Comparison of ENCODE assay signal across 21 cellular contexts in the genomic region with DNA sequence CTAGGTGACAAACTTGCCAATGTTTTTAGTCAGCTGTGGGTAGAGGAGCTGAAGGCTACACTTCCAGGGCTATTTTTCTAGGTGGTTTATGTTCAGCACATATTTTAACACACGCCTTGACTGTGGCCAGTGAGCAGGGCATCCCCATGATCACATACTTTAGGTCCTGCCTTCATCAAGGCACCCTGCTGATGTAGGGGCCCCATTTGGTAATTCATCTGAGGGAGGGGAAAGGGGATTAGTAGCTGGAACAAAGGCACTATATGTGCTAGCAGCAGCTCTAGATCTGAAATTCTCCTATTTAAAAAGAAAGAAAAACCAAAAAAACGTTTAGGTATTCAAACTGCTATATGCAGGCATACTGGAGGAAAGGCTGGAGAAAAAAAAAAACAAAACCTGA.
"Had no signal": no experiment of that assay in that cellular context is flagged by ENCODE, and none has a peak within 500 bp of the region (broad histone marks: within the 10 kb centered on the region; RNA-seq: fewer than 3 reads in every experiment).

No MANE protein-coding gene starts in this region.

- H3K27me3 ChIP-seq: brain microvascular endothelial cell, foreskin keratinocyte, left lung had no signal

- H3K36me3 Mint-ChIP-seq: activated naive CD8-positive, alpha-beta T cell treated with anti-CD3 and anti-CD28 coated beads for 36 hours; memory B cell; naive thymus-derived CD8-positive, alpha-beta T cell; type B pancreatic cell had no signal

- H3K27me3 Mint-ChIP-seq: activated CD8-positive, alpha-beta T cell treated with anti-CD3 and anti-CD28 coated beads for 36 hours; activated naive CD8-positive, alpha-beta T cell treated with anti-CD3 and anti-CD28 coated beads for 36 hours; naive thymus-derived CD8-positive, alpha-beta T cell had no signal

- ATAC-seq: activated CD8-positive, alpha-beta T cell treated with anti-CD3 and anti-CD28 coated beads for 36 hours; activated T-cell treated with anti-CD3 and anti-CD28 coated beads, Interleukin-2, amount 50 U/mL, for 72 hours; foreskin keratinocyte; left lung; naive thymus-derived CD8-positive, alpha-beta T cell had no signal

- H3K9me3 Mint-ChIP-seq: activated B cell treated with CpG ODN at 0.5 μM for 24 hours; activated CD8-positive, alpha-beta T cell treated with anti-CD3 and anti-CD28 coated beads for 36 hours; activated naive CD8-positive, alpha-beta T cell treated with anti-CD3 and anti-CD28 coated beads for 36 hours; activated T-cell treated with anti-CD3 and anti-CD28 coated beads, Interleukin-2, amount 50 U/mL, for 72 hours; naive thymus-derived CD8-positive, alpha-beta T cell; type B pancreatic cell had no signal

- H3K9me3 ChIP-seq: left lung had no signal

- H3K4me3 ChIP-seq: left lung had no signal

- H3K4me1 ChIP-seq: foreskin keratinocyte had no signal

- H3K4me1 Mint-ChIP-seq: activated B cell treated with CpG ODN at 0.5 μM for 24 hours; activated naive CD8-positive, alpha-beta T cell treated with anti-CD3 and anti-CD28 coated beads for 36 hours; memory B cell; naive thymus-derived CD8-positive, alpha-beta T cell had no signal

- DNase-seq: activated B cell treated with CpG ODN at 0.5 μM for 24 hours; activated CD4-positive, alpha-beta T cell treated with anti-CD3 and anti-CD28 coated beads for 48 hours; activated CD8-positive, alpha-beta memory T cell treated with anti-CD3 and anti-CD28 coated beads, Interleukin-2, amount 50 U/mL, for 4 hours; activated CD8-positive, alpha-beta T cell treated with anti-CD3 and anti-CD28 coated beads for 36 hours; activated naive CD8-positive, alpha-beta T cell treated with anti-CD3 and anti-CD28 coated beads for 36 hours; activated T-cell treated with anti-CD3 and anti-CD28 coated beads, Interleukin-2, amount 50 U/mL, for 72 hours; brain microvascular endothelial cell; cortex of kidney; effector CD8-positive, alpha-beta T cell; foreskin keratinocyte; islet precursor cell; left lung; naive thymus-derived CD8-positive, alpha-beta T cell; occipital lobe; small intestine; stimulated activated CD4-positive, alpha-beta T cell treated with anti-CD3 and anti-CD28 coated beads, Interleukin-4, amount 100 ng/mL, for 4 hours; stimulated activated CD8-positive, alpha-beta memory T cell treated with anti-CD3 and anti-CD28 coated beads, Interleukin-4, amount 100 ng/mL, for 48 hours; stimulated activated naive CD4-positive, alpha-beta T cell treated with Interleukin-2 at 50 U/mL for 16 hours; SW 1271 had no signal

- H3K4me3 Mint-ChIP-seq: activated B cell treated with CpG ODN at 0.5 μM for 24 hours; activated CD8-positive, alpha-beta T cell treated with anti-CD3 and anti-CD28 coated beads for 36 hours; activated naive CD8-positive, alpha-beta T cell treated with anti-CD3 and anti-CD28 coated beads for 36 hours; activated T-cell treated with anti-CD3 and anti-CD28 coated beads, Interleukin-2, amount 50 U/mL, for 72 hours; memory B cell; naive thymus-derived CD8-positive, alpha-beta T cell; type B pancreatic cell had no signal

- H3K27ac ChIP-seq: brain microvascular endothelial cell, foreskin keratinocyte, left lung had no signal

- H3K27ac Mint-ChIP-seq: activated B cell treated with CpG ODN at 0.5 μM for 24 hours; activated CD8-positive, alpha-beta T cell treated with anti-CD3 and anti-CD28 coated beads for 36 hours; activated naive CD8-positive, alpha-beta T cell treated with anti-CD3 and anti-CD28 coated beads for 36 hours; activated T-cell treated with anti-CD3 and anti-CD28 coated beads, Interleukin-2, amount 50 U/mL, for 72 hours; memory B cell; naive thymus-derived CD8-positive, alpha-beta T cell; type B pancreatic cell had no signal
